In the genomic region with DNA sequence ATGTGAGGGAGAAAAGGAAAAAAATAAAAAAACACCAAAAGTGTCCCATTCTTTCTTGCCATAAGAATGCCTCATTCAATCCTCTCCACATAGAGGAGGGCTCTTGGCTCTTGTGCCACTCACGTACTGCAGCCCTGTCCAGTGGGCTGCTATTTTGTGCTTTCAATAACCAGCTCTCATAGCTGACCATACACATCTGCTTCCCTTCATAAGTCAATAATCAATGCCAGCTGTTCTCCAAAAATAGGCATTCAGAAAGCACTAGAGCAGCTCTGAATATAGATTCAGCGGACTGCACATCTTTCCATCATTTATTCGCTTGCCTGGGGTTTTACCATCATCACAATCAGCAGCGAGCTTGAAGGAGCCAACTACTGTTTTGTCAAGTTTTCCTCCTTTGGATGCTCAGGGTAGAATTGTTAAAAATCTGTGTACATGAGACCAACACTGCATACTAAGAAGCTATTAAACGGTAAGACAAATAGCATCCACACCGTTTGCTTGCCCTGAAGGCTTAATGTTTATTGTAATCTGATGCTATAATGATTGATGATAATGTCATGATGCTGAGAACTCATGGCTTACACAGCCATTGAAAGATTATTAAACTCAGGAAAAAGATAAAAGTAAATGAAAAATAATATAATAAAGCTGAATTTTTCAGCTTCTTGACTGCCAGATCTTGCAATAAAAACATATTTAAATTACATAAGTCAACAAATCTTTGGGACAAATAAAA, we compare ENCODE assay signal across 19 cellular contexts.
A peak's percentile ranks its signal among the peaks of the same experiment; 100 is the strongest.
DNase-seq lines count a peak whose midpoint lies in the region; ATAC-seq and TF ChIP-seq lines count a peak whose summit lies in the region.
"Had no signal": no experiment of that assay in that cellular context is flagged by ENCODE, and none has a peak within 500 bp of the region (broad histone marks: within the 10 kb centered on the region; RNA-seq: fewer than 3 reads in every experiment).

No MANE protein-coding gene starts in this region.

- H3K27ac ChIP-seq in ascending aorta = peak overlapping the region; percentile 52 to 58
- H3K27ac ChIP-seq: gastrocnemius medialis, PC-9 had no signal

- no peaks in the 10 kb centered on the region for H3K27me3 ChIP-seq in ascending aorta
- H3K27me3 ChIP-seq: gastrocnemius medialis had no signal

- TF ChIP-seq CTCF in ascending aorta (IDR thresholded peaks at IDR 0.05) = no peak
- no peak for TF ChIP-seq CTCF in mesothelial cell of epicardium (IDR thresholded peaks at IDR 0.05; ENCODE audit: unreplicated experiment)

- no peak overlapping the region for H3K4me3 ChIP-seq in ascending aorta
- H3K4me3 ChIP-seq: gastrocnemius medialis, PC-9 had no signal

- H3K27ac Mint-ChIP-seq in mesothelial cell of epicardium = peak overlapping the region; percentile 65
- H3K27ac Mint-ChIP-seq: activated naive CD4-positive, alpha-beta T cell treated with anti-CD3 and anti-CD28 coated beads for 36 hours; stimulated activated naive CD8-positive, alpha-beta T cell treated with anti-CD3 and anti-CD28 coated beads, Interleukin-15, amount 100 ng/mL, for 72 hours had no signal

- H3K27me3 Mint-ChIP-seq in mesothelial cell of epicardium (ENCODE audit: low read depth) = no peaks in the 10 kb centered on the region
- H3K27me3 Mint-ChIP-seq: stimulated activated naive CD8-positive, alpha-beta T cell treated with anti-CD3 and anti-CD28 coated beads, Interleukin-15, amount 100 ng/mL, for 72 hours had no signal

- no peaks in the 10 kb centered on the region for H3K9me3 Mint-ChIP-seq in mesothelial cell of epicardium
- H3K9me3 Mint-ChIP-seq: activated naive CD4-positive, alpha-beta T cell treated with anti-CD3 and anti-CD28 coated beads for 36 hours; stimulated activated naive CD8-positive, alpha-beta T cell treated with anti-CD3 and anti-CD28 coated beads, Interleukin-15, amount 100 ng/mL, for 72 hours had no signal

- no peaks in the 10 kb centered on the region for H3K36me3 Mint-ChIP-seq in mesothelial cell of epicardium

- peaks cover 4 to 37% of the 10 kb centered on the region in 2 donors for H3K4me1 ChIP-seq in ascending aorta

- no peak for ATAC-seq in HG02981 (IDR thresholded peaks at IDR 0.05; ENCODE audit: unreplicated experiment)
- ATAC-seq: gastrocnemius medialis; stimulated activated naive CD8-positive, alpha-beta T cell treated with anti-CD3 and anti-CD28 coated beads, Interleukin-15, amount 100 ng/mL, for 72 hours had no signal

- H3K4me3 Mint-ChIP-seq in mesothelial cell of epicardium = no peak overlapping the region
- H3K4me3 Mint-ChIP-seq: activated naive CD4-positive, alpha-beta T cell treated with anti-CD3 and anti-CD28 coated beads for 36 hours; stimulated activated naive CD8-positive, alpha-beta T cell treated with anti-CD3 and anti-CD28 coated beads, Interleukin-15, amount 100 ng/mL, for 72 hours had no signal

- H3K4me1 Mint-ChIP-seq in mesothelial cell of epicardium = peaks cover 89% of the 10 kb centered on the region

- DNase-seq in AG20443 (ENCODE audit: low spot score) (peak; percentile 15), NCI-H1930 (lab: John Stamatoyannopoulos, UW) (peak; percentile 19 to 69), ascending aorta (ENCODE audit: low spot score in 2 of 2) (no peak), mesothelial cell of epicardium (ENCODE audit: low spot score in 2 of 2, unreplicated experiment in 2 of 2) (no peak), GF-D8 (lab: John Stamatoyannopoulos, UW) (no peak), islet precursor cell (no peak), hypothalamus (lab: John Stamatoyannopoulos, UW) (no peak)
- DNase-seq: activated CD4-positive, CD25-positive, alpha-beta regulatory T cell; activated naive CD4-positive, alpha-beta T cell treated with anti-CD3 and anti-CD28 coated beads for 36 hours; effector memory CD4-positive, alpha-beta T cell; gastrocnemius medialis; mammary epithelial cell; NCI-H1048; NCI-H446 treated with DMSO at 0.1 percent for 48 hours; PC-9; stimulated activated CD4-positive, alpha-beta T cell treated with anti-CD3 and anti-CD28 coated beads, Interleukin-15, amount 100 ng/mL, for 24 hours; stimulated activated naive CD8-positive, alpha-beta T cell treated with anti-CD3 and anti-CD28 coated beads, Interleukin-15, amount 100 ng/mL, for 72 hours; T-helper 1 cell had no signal

- H3K36me3 ChIP-seq in ascending aorta = no peaks in the 10 kb centered on the region

- H3K9me3 ChIP-seq in ascending aorta = no peaks in the 10 kb centered on the region
- H3K9me3 ChIP-seq: gastrocnemius medialis had no signal

- intact Hi-C loops in ascending aorta (cut with DNase I) = loop anchor here (5.0 kb wide), 1 partner anchor 52 kb away; no protein-coding TSS in a partner anchor

Comparison
In these comparisons a context has a peak if more than half of its experiments do, and no peak if none do; other contexts are left out.
1. DNase-seq: peak in AG20443 (single experiment) and NCI-H1930 (2 of 2); none in ascending aorta (0 of 2), mesothelial cell of epicardium (0 of 2), GF-D8 (single experiment), islet precursor cell (single experiment) and hypothalamus (0 of 51).